In the genomic region with DNA sequence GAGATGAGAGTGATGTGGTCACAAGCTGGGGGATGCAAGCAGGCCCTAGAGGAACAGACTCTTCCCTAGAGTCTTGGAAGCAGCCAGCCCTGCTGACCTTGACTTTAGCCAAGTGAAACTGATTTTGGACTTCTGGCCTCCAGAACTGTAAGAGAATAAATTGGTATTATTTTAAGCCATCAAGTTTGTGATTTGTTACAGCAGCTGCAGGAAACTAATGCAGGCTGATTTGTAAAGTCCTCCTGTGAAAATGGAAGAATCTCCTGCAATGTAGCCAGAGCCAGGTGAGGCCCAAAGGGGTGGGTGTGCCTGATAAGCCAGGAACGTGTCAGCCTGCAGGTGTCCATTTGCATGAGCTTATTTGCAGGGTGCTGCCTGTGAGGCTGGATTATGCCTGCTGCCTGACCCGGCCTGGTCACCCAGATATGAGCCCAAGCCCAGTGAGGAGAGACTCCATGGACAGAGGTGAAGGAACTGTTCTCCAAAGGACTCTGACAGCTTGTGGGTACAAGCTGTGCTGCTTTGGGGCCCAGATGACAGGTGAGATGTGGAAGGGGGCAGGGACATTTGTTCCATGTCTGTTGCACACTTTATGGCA, we compare ENCODE assay signal across 14 cellular contexts. TPM values are rescaled to one million over a fixed set of nuclear protein-coding genes. Genes with fewer than 3 reads are reported as not detected.
A peak's percentile ranks its signal among the peaks of the same experiment; 100 is the strongest.
DNase-seq lines count a peak whose midpoint lies in the region; ATAC-seq lines count a peak whose summit lies in the region.
"Had no signal": no experiment of that assay in that cellular context is flagged by ENCODE, and none has a peak within 500 bp of the region (broad histone marks: within the 10 kb centered on the region; RNA-seq: fewer than 3 reads in every experiment).

No MANE protein-coding gene starts in this region.

- no peaks in the 10 kb centered on the region for H3K36me3 ChIP-seq in BLaER1 treated with 17β-estradiol and CSF1 and Interleukin-3, amounts not matched to agents 10 nM and 100 nM
- H3K36me3 ChIP-seq in Karpas-422 (ENCODE audit: insufficient read depth, low read length) = no peaks in the 10 kb centered on the region; the same call in 1 of the 2 replicates
- no peaks in the 10 kb centered on the region for H3K36me3 ChIP-seq in neuronal stem cell (replicated peaks in 1 of 2; ENCODE audit: control insufficient read depth in 2 of 2, insufficient read depth in 2 of 2, low read length in 2 of 2)

- no peak overlapping the region for H3K23ac ChIP-seq in neuronal stem cell (ENCODE audit: low read depth, low read length, poor library complexity)

- WGBS in neuronal stem cell (ENCODE audit: extremely low coverage in 2 of 2, insufficient read length in 2 of 2, insufficient replicate concordance in 1 of 2), 2 donors = no CpG with 5 or more reads among the region's 2 CpGs

- H3K4me1 ChIP-seq in BLaER1 treated with 17β-estradiol and CSF1 and Interleukin-3, amounts not matched to agents 10 nM and 100 nM = peaks cover 9 to 40% (median 34%) of the 10 kb centered on the region in 10 experiments
- H3K4me1 ChIP-seq in Karpas-422 (ENCODE audit: low read length) = peaks cover 63% of the 10 kb centered on the region
- H3K4me1 ChIP-seq in neuronal stem cell (ENCODE audit: control insufficient read depth in 2 of 2, insufficient read depth in 1 of 2, low read depth in 1 of 2, low read length in 2 of 2) = peaks cover 20 to 33% of the 10 kb centered on the region in 2 donors

- H3K4me3 ChIP-seq in BLaER1 treated with 17β-estradiol and CSF1 and Interleukin-3, amounts not matched to agents 10 nM and 100 nM = no peak overlapping the region
- no peak overlapping the region; the same call in 1 of the 2 replicates for H3K4me3 ChIP-seq in Karpas-422 (ENCODE audit: low read length)
- H3K4me3 ChIP-seq in neuronal stem cell (ENCODE audit: low read length in 2 of 2) = no peak overlapping the region

- peak overlapping the region; percentile 44 for H2BK5ac ChIP-seq in neuronal stem cell (ENCODE audit: low read length)

- H3K4ac ChIP-seq in neuronal stem cell (ENCODE audit: low read length) = peak overlapping the region; percentile 84

- H2BK15ac ChIP-seq in neuronal stem cell (ENCODE audit: low read length) = peak overlapping the region; percentile 96

- no peaks in the 10 kb centered on the region for H3K79me2 ChIP-seq in Karpas-422 (ENCODE audit: low read length)

- peaks cover 0 to 15% (median 10%) of the 10 kb centered on the region in 11 experiments; a peak in 13 of 22 replicates for H3K9me3 ChIP-seq in BLaER1 treated with 17β-estradiol and CSF1 and Interleukin-3, amounts not matched to agents 10 nM and 100 nM (replicated peaks in 1 of 11)
- no peaks in the 10 kb centered on the region for H3K9me3 ChIP-seq in Karpas-422 (ENCODE audit: low read length)
- H3K9me3 ChIP-seq in neuronal stem cell (replicated peaks in 1 of 2; ENCODE audit: control insufficient read depth in 2 of 2, insufficient read depth in 1 of 2, low read depth in 1 of 2, low read length in 2 of 2) = peaks cover 14 to 20% of the 10 kb centered on the region in 2 donors

- peak; percentile 16 for ATAC-seq in esophagus mucosa
- no peak for ATAC-seq in GM19035 (IDR thresholded peaks at IDR 0.05; ENCODE audit: unreplicated experiment)
- ATAC-seq: Right ventricle myocardium inferior had no signal

- H2AK5ac ChIP-seq in neuronal stem cell (ENCODE audit: low read depth, low read length) = peak overlapping the region; percentile 97

- H3K27ac ChIP-seq in BLaER1 treated with 17β-estradiol and CSF1 and Interleukin-3, amounts not matched to agents 10 nM and 100 nM = no peak overlapping the region
- H3K27ac ChIP-seq in Karpas-422 (ENCODE audit: low read length) (no peak overlapping the region), neuronal stem cell (replicated peaks; ENCODE audit: low read length) (peak overlapping the region; percentile 80)

- H3K14ac ChIP-seq in neuronal stem cell (ENCODE audit: low read length) = peak overlapping the region; percentile 9

- DNase-seq in Karpas-422 (peak; percentile 58), neuronal stem cell (ENCODE audit: low spot score) (no peak), SIG-M5 treated with dmso at 0.1 percent for 504 hours (lab: John Stamatoyannopoulos, UW; ENCODE audit: unreplicated experiment) (no peak), COR-L47 (lab: John Stamatoyannopoulos, UW) (no peak)
- DNase-seq: CD4-positive, alpha-beta memory T cell; GOT3; NCI-H2107; NCI-H2227 treated with DMSO at 0.1 percent for 48 hours; NCI-H524; OCI-M1 had no signal

- H3K79me1 ChIP-seq in neuronal stem cell (ENCODE audit: low read depth, low read length) = no peaks in the 10 kb centered on the region

- H2AFZ ChIP-seq in Karpas-422 (ENCODE audit: low read length) (no peak overlapping the region), neuronal stem cell (ENCODE audit: low read length) (peak overlapping the region; percentile 65)

- peak overlapping the region; percentile 94 for H2BK12ac ChIP-seq in neuronal stem cell (ENCODE audit: low read length)

- H2BK120ac ChIP-seq in neuronal stem cell (ENCODE audit: low read depth, low read length) = peak overlapping the region; percentile 2

- H3K18ac ChIP-seq in neuronal stem cell (ENCODE audit: low read length) = peak overlapping the region; percentile 89

- peaks cover 0 to 3% (median 0%) of the 10 kb centered on the region in 11 experiments; a peak in 1 of 22 replicates for H3K27me3 ChIP-seq in BLaER1 treated with 17β-estradiol and CSF1 and Interleukin-3, amounts not matched to agents 10 nM and 100 nM
- H3K27me3 ChIP-seq in Karpas-422 (ENCODE audit: low read length) (no peaks in the 10 kb centered on the region), neuronal stem cell (ENCODE audit: control insufficient read depth in 3 of 3, insufficient read depth in 3 of 3, low read depth in 1 of 3, low read length in 3 of 3) (no peaks in the 10 kb centered on the region)

- H4K20me1 ChIP-seq in BLaER1 treated with 17β-estradiol and CSF1 and Interleukin-3, amounts not matched to agents 10 nM and 100 nM = no peaks in the 10 kb centered on the region; a peak in 2 of 22 replicates
- H4K20me1 ChIP-seq in Karpas-422 (ENCODE audit: insufficient read depth, low read depth, low read length) = no peaks in the 10 kb centered on the region

- no peaks in the 10 kb centered on the region for H3K9me2 ChIP-seq in Karpas-422 (replicated peaks; ENCODE audit: insufficient read depth, low read length)

- H4K8ac ChIP-seq in neuronal stem cell (ENCODE audit: low read depth, low read length) = no peak overlapping the region

- H3K9ac ChIP-seq in BLaER1 treated with 17β-estradiol and CSF1 and Interleukin-3, amounts not matched to agents 10 nM and 100 nM = no peak overlapping the region
- H3K9ac ChIP-seq in Karpas-422 (ENCODE audit: low read length) (no peak overlapping the region), neuronal stem cell (ENCODE audit: low read depth, low read length, poor library complexity) (no peak overlapping the region)

- H4K91ac ChIP-seq in neuronal stem cell (ENCODE audit: low read depth, low read length, poor library complexity) = no peak overlapping the region

- peak overlapping the region in 8 of 11 experiments; percentile 56 to 71 (median 64); a peak in 16 of 22 replicates for H3K4me2 ChIP-seq in BLaER1 treated with 17β-estradiol and CSF1 and Interleukin-3, amounts not matched to agents 10 nM and 100 nM
- H3K4me2 ChIP-seq in Karpas-422 (ENCODE audit: low read depth, low read length, poor library complexity, severe bottlenecking) (peak overlapping the region; percentile 16), neuronal stem cell (ENCODE audit: insufficient read depth, low read length, poor library complexity, severe bottlenecking) (no peak overlapping the region)

RNA-seq across cellular contexts. Expression of gene PLEKHA1, which starts 24.7 kb away (rescaled TPM):
- total RNA-seq in Karpas-422 (2014; rRNA removed; shearing (Covaris generic); ENCODE audit: low replicate concordance) = 1.0 and 7.3 TPM in 2 replicates
- 39.5 TPM for total RNA-seq in esophagus mucosa
- polyA plus RNA-seq in neuronal stem cell (2013, experiment 1 of 2) = 35.0 TPM
- polyA plus RNA-seq in neuronal stem cell (2013, experiment 2 of 2) = 35.1 TPM
